ENCODE assay signal across 11 cellular contexts in the genomic region with DNA sequence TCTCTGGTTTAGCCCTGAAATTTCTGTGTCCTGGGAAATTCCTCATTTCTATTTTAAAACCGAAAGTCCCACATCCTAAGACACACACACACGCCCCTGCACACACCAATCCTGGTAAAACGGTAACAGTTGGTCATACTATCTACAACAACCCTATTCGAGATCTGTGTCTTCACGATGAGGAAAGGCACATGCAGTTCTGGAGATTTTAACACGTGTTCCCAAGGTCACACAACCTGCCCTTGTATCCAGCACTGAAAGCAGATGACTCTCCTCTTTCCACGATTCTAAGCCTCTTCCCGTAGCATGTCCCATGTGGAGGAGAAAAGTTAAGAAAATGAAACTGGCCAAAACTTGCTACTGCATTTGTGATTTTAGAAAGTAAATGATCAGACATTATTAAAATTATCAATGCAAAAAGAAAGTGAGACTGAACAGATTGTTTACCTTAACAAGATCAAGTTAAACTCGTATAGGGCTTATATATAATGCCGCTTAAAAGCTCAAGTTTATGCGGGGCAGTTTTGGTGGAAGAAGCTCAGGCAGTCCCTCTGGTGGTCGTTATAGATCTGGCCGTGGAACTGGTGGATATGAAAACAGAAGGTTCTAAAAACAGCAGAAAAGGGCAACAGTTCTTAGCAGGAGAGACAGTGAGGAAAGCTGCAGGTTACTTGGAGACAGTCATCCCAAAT. TPM values are rescaled to one million over a fixed set of nuclear protein-coding genes. Genes with fewer than 3 reads are reported as not detected.
DNase-seq lines count a peak whose midpoint lies in the region; ATAC-seq and TF ChIP-seq lines count a peak whose summit lies in the region.
"Had no signal": no experiment of that assay in that cellular context is flagged by ENCODE, and none has a peak within 500 bp of the region (broad histone marks: within the 10 kb centered on the region; RNA-seq: fewer than 3 reads in every experiment).

No MANE protein-coding gene starts in this region.

- TF ChIP-seq CTCF in Calu3 (IDR thresholded peaks at IDR 0.05; ENCODE audit: unreplicated experiment) (peak; percentile 61), WI38 (IDR thresholded peaks at IDR 0.05; ENCODE audit: low read depth, low read length) (peak; percentile 33)

- H3K27ac Mint-ChIP-seq in Calu3 (ENCODE audit: unreplicated experiment) = peak overlapping the region; percentile 60

- H3K4me1 Mint-ChIP-seq in Calu3 (ENCODE audit: low read depth, unreplicated experiment) = peaks cover 21% of the 10 kb centered on the region

- peak overlapping the region; percentile 60 for H3K4me3 Mint-ChIP-seq in Calu3 (ENCODE audit: low read depth, unreplicated experiment)

- no peaks in the 10 kb centered on the region for H3K27me3 Mint-ChIP-seq in Calu3 (ENCODE audit: unreplicated experiment)

- DNase-seq in Calu3 (peak; percentile 55), Kasumi-1 (lab: John Stamatoyannopoulos, UW) (peak; percentile 68 to 75), myocyte (ENCODE audit: low read depth) (peak; percentile 42), NCI-H2029 treated with DMSO at 0.1 percent for 48 hours (lab: John Stamatoyannopoulos, UW) (no peak), putamen (ENCODE audit: low spot score) (no peak)
- DNase-seq: T-helper 1 cell had no signal

- CTCF ChIA-PET in Calu3 (lab: Charles Lee) = interaction anchor here (0.8 to 1.7 kb wide), 6 partner anchors 11 to 238 kb away, joined by 3 to 19 read pairs (median 7); no protein-coding TSS in a partner anchor

- H3K36me3 Mint-ChIP-seq in Calu3 (ENCODE audit: insufficient read depth, unreplicated experiment) = peaks cover 4% of the 10 kb centered on the region

- 0 out of 2 replicates have a peak overlapping the region, but pooled peaks have one; percentile 0 for H3K4me3 ChIP-seq in WI38 (ENCODE audit: low read depth, low read length)

- intact Hi-C loops in Calu3 (cut with micrococcal nuclease; ENCODE audit: unreplicated experiment) = loop anchor here (1.0 kb wide), 2 partner anchors 223 to 238 kb away; no protein-coding TSS in a partner anchor

- ATAC-seq in HG03342 (IDR thresholded peaks at IDR 0.05; ENCODE audit: unreplicated experiment) (no peak), GM21367 (IDR thresholded peaks at IDR 0.05; ENCODE audit: unreplicated experiment) (no peak)

- H3K9me3 Mint-ChIP-seq in Calu3 (ENCODE audit: low read depth, unreplicated experiment) = no peaks in the 10 kb centered on the region

- no TSS peak for BruUV-seq in Calu3 (replicated peaks; lab: Mats Ljungman, UMichigan)

RNA-seq across cellular contexts. Expression of a gene that starts 32.7 kb away (rescaled TPM):
- total RNA-seq in Calu3 (2022) (not detected in 2 replicates), myocyte (not detected in 2 replicates)
- not detected for polyA plus RNA-seq in myocyte (2012)
- total RNA-seq: frontal cortex, omental fat pad had no signal

RNA-seq across cellular contexts. Expression of a gene that starts 39.6 kb away (rescaled TPM):
- total RNA-seq in Calu3 (2022) (137 and 144 TPM in 2 replicates), myocyte (22.8 and 30.8 TPM in 2 replicates)
- 2.9 TPM for polyA plus RNA-seq in myocyte (2012)
- total RNA-seq: omental fat pad had no signal

RNA-seq across cellular contexts. Expression of a gene that starts 50.1 kb away (rescaled TPM):
- not detected in 2 replicates for total RNA-seq in Calu3 (2022)
- not detected in 2 replicates for total RNA-seq in myocyte
- not detected for polyA plus RNA-seq in myocyte (2012)
- total RNA-seq: frontal cortex, omental fat pad had no signal

Comparison
In these comparisons a context has a peak if more than half of its experiments do, and no peak if none do; other contexts are left out.
1. DNase-seq: peak in Calu3 (single experiment), Kasumi-1 (2 of 2) and myocyte (single experiment); none in NCI-H2029 treated with DMSO at 0.1 percent for 48 hours (single experiment) and putamen (single experiment).